9 cellular contexts compared by ENCODE assay signal in the genomic region with DNA sequence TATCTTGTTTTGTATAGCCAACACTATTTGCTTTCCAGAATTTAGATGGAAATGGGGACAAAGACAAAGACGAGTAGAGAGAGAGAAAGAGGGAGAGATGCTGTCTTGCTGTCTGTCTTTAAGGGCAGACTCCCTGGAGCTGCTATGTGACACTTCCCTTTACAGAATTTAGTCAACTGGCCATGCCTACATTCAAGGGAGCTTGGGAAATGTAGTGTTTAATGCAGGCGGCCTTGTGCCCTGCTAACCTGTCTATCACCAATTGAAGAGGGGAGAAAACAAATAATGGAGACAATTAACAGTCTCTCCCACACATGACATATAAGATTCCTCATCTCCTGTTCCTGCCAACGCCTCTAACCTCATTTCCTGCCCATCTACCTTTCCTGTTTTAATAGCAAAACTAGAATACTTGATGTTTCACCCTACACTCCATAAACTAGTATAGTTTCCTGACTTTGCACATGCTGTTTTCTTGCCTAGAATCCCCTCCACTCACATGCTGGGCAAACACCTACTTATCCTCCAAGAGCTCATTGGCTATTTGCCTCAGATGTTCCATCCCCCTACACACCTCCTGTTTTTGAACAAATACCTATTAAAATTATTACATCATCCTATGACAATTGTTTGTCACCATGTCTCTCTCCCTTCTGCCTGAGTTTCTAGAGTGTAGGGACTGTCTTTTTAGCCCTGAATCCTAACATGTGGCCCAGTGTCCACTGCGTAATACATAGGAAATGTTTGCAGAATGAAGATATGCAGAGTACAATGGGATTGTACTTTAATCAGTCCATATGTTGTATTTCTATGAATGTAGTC.
DNase-seq lines count a peak whose midpoint lies in the region; ATAC-seq lines count a peak whose summit lies in the region.
"Had no signal": no experiment of that assay in that cellular context is flagged by ENCODE, and none has a peak within 500 bp of the region (broad histone marks: within the 10 kb centered on the region; RNA-seq: fewer than 3 reads in every experiment).

No MANE protein-coding gene starts in this region.

- no peaks in the 10 kb centered on the region for H3K9me3 Mint-ChIP-seq in activated CD8-positive, alpha-beta T cell treated with anti-CD3 and anti-CD28 coated beads, Interleukin-2, amount 10 ng/mL, durations not matched to agents 7 days and 5 days (ENCODE audit: insufficient read depth)
- H3K9me3 Mint-ChIP-seq in naive B cell = peaks cover 0 to 7% (median 2%) of the 10 kb centered on the region in 7 donors

- CTCF ChIA-PET in activated CD8-positive, alpha-beta T cell treated with anti-CD3 and anti-CD28 coated beads, Interleukin-2, amount 10 ng/mL, durations not matched to agents 7 days and 5 days (lab: Charles Lee) = interaction anchor here (0.9 to 1.4 kb wide), 3 partner anchors 33 to 295 kb away, joined by 3 read pairs; no protein-coding TSS in a partner anchor

- H3K4me3 Mint-ChIP-seq in activated CD8-positive, alpha-beta T cell treated with anti-CD3 and anti-CD28 coated beads, Interleukin-2, amount 10 ng/mL, durations not matched to agents 7 days and 5 days = no peak overlapping the region
- no peak overlapping the region for H3K4me3 Mint-ChIP-seq in naive B cell

- peaks cover 5% of the 10 kb centered on the region for H3K36me3 Mint-ChIP-seq in activated CD8-positive, alpha-beta T cell treated with anti-CD3 and anti-CD28 coated beads, Interleukin-2, amount 10 ng/mL, durations not matched to agents 7 days and 5 days (ENCODE audit: low read depth)
- no peaks in the 10 kb centered on the region for H3K36me3 Mint-ChIP-seq in naive B cell

- peak; percentile 6 for DNase-seq in NCI-H1105 treated with DMSO at 0.1 percent for 48 hours (lab: John Stamatoyannopoulos, UW)
- no peak for DNase-seq in NCI-H1105 (lab: John Stamatoyannopoulos, UW)
- peak; percentile 46 to 48 for DNase-seq in Kasumi-1 (lab: John Stamatoyannopoulos, UW)
- DNase-seq in activated CD8-positive, alpha-beta T cell treated with anti-CD3 and anti-CD28 coated beads, Interleukin-2, amount 10 ng/mL, durations not matched to agents 7 days and 5 days = no peak
- DNase-seq in naive B cell = no peak
- DNase-seq in NCI-H524 treated with DMSO at 0.1 percent for 48 hours (lab: John Stamatoyannopoulos, UW) = no peak
- no peak for DNase-seq in midbrain (lab: John Stamatoyannopoulos, UW)
- no peak for DNase-seq in NCI-H2196 (lab: John Stamatoyannopoulos, UW; ENCODE audit: unreplicated experiment)
- DNase-seq: aorta had no signal

- ATAC-seq in activated CD8-positive, alpha-beta T cell treated with anti-CD3 and anti-CD28 coated beads, Interleukin-2, amount 10 ng/mL, durations not matched to agents 7 days and 5 days = no peak
- ATAC-seq in naive B cell (ENCODE audit: low read depth in 2 of 2) = peak in 1 of 2 donors; percentile 32

- H3K4me1 Mint-ChIP-seq in activated CD8-positive, alpha-beta T cell treated with anti-CD3 and anti-CD28 coated beads, Interleukin-2, amount 10 ng/mL, durations not matched to agents 7 days and 5 days (ENCODE audit: low read depth) = peaks cover 56% of the 10 kb centered on the region
- H3K4me1 Mint-ChIP-seq in naive B cell = peaks cover 40 to 42% (median 40%) of the 10 kb centered on the region in 3 donors

- POLR2A ChIA-PET in activated CD8-positive, alpha-beta T cell treated with anti-CD3 and anti-CD28 coated beads, Interleukin-2, amount 10 ng/mL, durations not matched to agents 7 days and 5 days (lab: Charles Lee) = no interaction called here

- no peaks in the 10 kb centered on the region for H3K27me3 Mint-ChIP-seq in activated CD8-positive, alpha-beta T cell treated with anti-CD3 and anti-CD28 coated beads, Interleukin-2, amount 10 ng/mL, durations not matched to agents 7 days and 5 days (ENCODE audit: low read depth)
- H3K27me3 Mint-ChIP-seq in naive B cell = no peaks in the 10 kb centered on the region

- H3K27ac Mint-ChIP-seq in activated CD8-positive, alpha-beta T cell treated with anti-CD3 and anti-CD28 coated beads, Interleukin-2, amount 10 ng/mL, durations not matched to agents 7 days and 5 days = peak overlapping the region; percentile 59
- H3K27ac Mint-ChIP-seq in naive B cell = peak overlapping the region in 4 of 6 donors; percentile 34 to 68 (median 62)

Comparison
In these comparisons a context has a peak if more than half of its experiments do, and no peak if none do; other contexts are left out.
1. DNase-seq: peak in NCI-H1105 treated with DMSO at 0.1 percent for 48 hours (single experiment) and Kasumi-1 (2 of 2); none in NCI-H1105 (single experiment), activated CD8-positive, alpha-beta T cell treated with anti-CD3 and anti-CD28 coated beads, Interleukin-2, amount 10 ng/mL, durations not matched to agents 7 days and 5 days (single experiment), naive B cell (single experiment), NCI-H524 treated with DMSO at 0.1 percent for 48 hours (single experiment), midbrain (single experiment) and NCI-H2196 (single experiment).